In the genomic region with DNA sequence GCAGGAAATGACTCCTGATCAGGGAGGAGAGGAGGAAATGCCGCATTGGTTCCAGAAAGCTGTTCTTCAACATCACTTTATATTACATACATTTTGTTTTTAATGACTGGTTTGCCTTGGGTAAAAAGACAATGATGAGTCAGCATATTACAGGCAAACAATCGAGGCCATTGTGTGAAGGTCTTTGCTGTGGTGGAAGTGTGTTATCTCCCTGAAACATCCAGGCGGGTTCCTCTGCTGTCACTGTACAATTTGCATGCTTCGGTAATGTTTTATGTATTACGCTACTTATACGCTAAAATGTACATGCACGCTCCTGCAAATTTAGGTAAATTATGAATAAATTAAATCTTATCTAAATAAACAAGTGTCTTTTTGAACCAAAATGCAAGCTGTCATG, we compare ENCODE assay signal across 22 cellular contexts.
A peak's percentile ranks its signal among the peaks of the same experiment; 100 is the strongest.
DNase-seq lines count a peak whose midpoint lies in the region; ATAC-seq and TF ChIP-seq lines count a peak whose summit lies in the region.
"Had no signal": no experiment of that assay in that cellular context is flagged by ENCODE, and none has a peak within 500 bp of the region (broad histone marks: within the 10 kb centered on the region; RNA-seq: fewer than 3 reads in every experiment).

No MANE protein-coding gene starts in this region.

- intact Hi-C loops in spleen (cut with DNase I; ENCODE audit: low total_unique reads), result no loop called here

- H3K36me3 ChIP-seq in SK-N-MC (ENCODE audit: insufficient read depth, low read length), result no peaks in the 10 kb centered on the region
- no peaks in the 10 kb centered on the region for H3K36me3 ChIP-seq in spleen
- H3K36me3 ChIP-seq: pancreas, thyroid gland had no signal

- peak; percentile 48 for DNase-seq in HT1080 (ENCODE audit: low read depth)
- peak; percentile 75 for DNase-seq in SK-N-MC (ENCODE audit: low read depth, low spot score)
- peak; percentile 81 for DNase-seq in globus pallidus (ENCODE audit: low spot score)
- DNase-seq in spleen, result no peak
- no peak for DNase-seq in activated naive CD4-positive, alpha-beta T cell treated with Interleukin-2 at 50 U/mL for 16 hours
- DNase-seq in NCI-H1105 (lab: John Stamatoyannopoulos, UW), result no peak
- DNase-seq: activated CD8-positive, alpha-beta T cell treated with anti-CD3 and anti-CD28 coated beads, Interleukin-2, amount 10 ng/mL, durations not matched to agents 7 days and 5 days; activated naive CD4-positive, alpha-beta T cell; activated T-cell treated with anti-CD3 and anti-CD28 coated beads, Interleukin-2, amount 50 U/mL, for 1 hour; CD8-positive, alpha-beta memory T cell; dermis blood vessel endothelial cell; DND-41; kidney; naive thymus-derived CD4-positive, alpha-beta T cell; pancreas; SIG-M5; stimulated activated CD4-positive, alpha-beta T cell treated with anti-CD3 and anti-CD28 coated beads, Interleukin-1b, Interleukin-23, amount 100 ng/mL, for 48 hours; T-helper 17 cell; thyroid gland had no signal

- no peaks in the 10 kb centered on the region for H3K9me3 ChIP-seq in SK-N-MC (ENCODE audit: low read depth, low read length)
- H3K9me3 ChIP-seq in spleen, result peaks cover 0 to 4% (median 0%) of the 10 kb centered on the region in 8 donors
- H3K9me3 ChIP-seq: pancreas, thyroid gland had no signal

- H3K27me3 ChIP-seq in spleen (replicated peaks in 1 of 7), result no peaks in the 10 kb centered on the region
- H3K27me3 ChIP-seq: pancreas, thyroid gland had no signal

- TF ChIP-seq POLR2A in spleen (IDR thresholded peaks at IDR 0.05), result no peak

- no peak for ATAC-seq in HG03039 (IDR thresholded peaks at IDR 0.05; ENCODE audit: unreplicated experiment)
- ATAC-seq: activated CD8-positive, alpha-beta T cell treated with anti-CD3 and anti-CD28 coated beads, Interleukin-2, amount 10 ng/mL, durations not matched to agents 7 days and 5 days; naive thymus-derived CD4-positive, alpha-beta T cell; pancreas; T-helper 17 cell had no signal

- H3K27ac ChIP-seq in SK-N-MC (no peak overlapping the region), spleen (peak overlapping the region; percentile 17 to 74 (median 53))
- H3K27ac ChIP-seq: epithelial cell of prostate, pancreas, thyroid gland had no signal

- peaks cover 0 to 7% (median 0%) of the 10 kb centered on the region in 6 donors for H3K4me1 ChIP-seq in spleen
- H3K4me1 ChIP-seq: pancreas, thyroid gland had no signal

- peak overlapping the region; percentile 35 for H3K4me3 ChIP-seq in SK-N-MC
- H3K4me3 ChIP-seq in spleen, result no peak overlapping the region
- H3K4me3 ChIP-seq: lung, pancreas, thyroid gland had no signal

- no peak overlapping the region for H3K9ac ChIP-seq in SK-N-MC (ENCODE audit: insufficient read length)

- whole genome bisulfite sequencing in spleen, 5 donors, result 59 to 70% (median 62%) methylated on average over 7 of the region's 7 CpGs

- no peak for TF ChIP-seq CTCF in spleen (IDR thresholded peaks at IDR 0.05 in 8 of 11, conservative IDR thresholded peaks at IDR 0.05 in 3 of 11)

Comparison
In these comparisons a context has a peak if more than half of its experiments do, and no peak if none do; other contexts are left out.
1. DNase-seq: peak in HT1080 (single experiment), SK-N-MC (single experiment) and globus pallidus (single experiment); none in spleen (single experiment), activated naive CD4-positive, alpha-beta T cell treated with Interleukin-2 at 50 U/mL for 16 hours (single experiment) and NCI-H1105 (single experiment).